ENCODE assay signal across 1 cellular context in genomic region chr10:27155073-27155754, GRCh38.
TF ChIP-seq lines count a peak whose summit lies in the region.

Gene MASTL, plus strand, starts transcription at chr10:27155352. Its CDS starts 75 bp downstream, at chr10:27155427.

TF ChIP-seq in GM12878, 131 proteins besides CTCF, POLR2A, EP300 and RAD21 (continued from another document and continues in another):
- TF ChIP-seq MYC (IDR thresholded peaks at IDR 0.05; ENCODE audit: insufficient read depth, insufficient read length, insufficient replicate concordance, low read length, severe bottlenecking) (no peak), USF2 (IDR thresholded peaks at IDR 0.05; ENCODE audit: borderline replicate concordance, low read depth, low read length) (no peak), CBX5 (IDR thresholded peaks at IDR 0.05; ENCODE audit: low read depth) (0 out of 2 replicates have a peak, but pooled peaks have one; percentile 69), SMARCA5 (IDR thresholded peaks at IDR 0.05) (no peak), JUND (IDR thresholded peaks at IDR 0.05; ENCODE audit: low read depth, low read length) (peak; percentile 56; the same call in 1 of the 2 replicates), LARP7 (IDR thresholded peaks at IDR 0.05) (peak; percentile 40), NFIC (IDR thresholded peaks at IDR 0.05; ENCODE audit: low read depth, low read length) (no peak), GATAD2B (conservative IDR thresholded peaks at IDR 0.05; ENCODE audit: low read depth) (0 out of 2 replicates have a peak, but pooled peaks have one; percentile 65), SRF (IDR thresholded peaks at IDR 0.05; ENCODE audit: low read depth in 2 of 2, low read length in 2 of 2) (no peak), USF1 (IDR thresholded peaks at IDR 0.05; ENCODE audit: borderline replicate concordance, extremely low read length, insufficient read depth, low read depth, low read length) (no peak), TAF1 (IDR thresholded peaks at IDR 0.05; ENCODE audit: borderline replicate concordance, low read depth, low read length) (peak; percentile 92), CBX3 (IDR thresholded peaks at IDR 0.05; ENCODE audit: borderline replicate concordance, low read depth) (no peak), PRDM15 (CRISPR knock-in tag; IDR thresholded peaks at IDR 0.05) (no peak), MAX (IDR thresholded peaks at IDR 0.05; ENCODE audit: low read depth, low read length) (no peak; the same call in 1 of the 2 replicates), RCOR1 (conservative IDR thresholded peaks at IDR 0.05; ENCODE audit: low read depth, low read length) (no peak), E4F1 (IDR thresholded peaks at IDR 0.05; ENCODE audit: borderline replicate concordance, partially characterized antibody) (no peak), SPI1 (IDR thresholded peaks at IDR 0.05; ENCODE audit: borderline replicate concordance, insufficient read depth, low read depth, low read length) (no peak), SP1 (IDR thresholded peaks at IDR 0.05; ENCODE audit: low read depth, low read length) (peak; percentile 83), KDM1A (IDR thresholded peaks at IDR 0.05; ENCODE audit: borderline replicate concordance) (no peak), IKZF2 (IDR thresholded peaks at IDR 0.05) (0 out of 4 replicates have a peak, but pooled peaks of 1 of the 2 experiments have one; percentile 22), EGR1 (IDR thresholded peaks at IDR 0.05; ENCODE audit: borderline replicate concordance in 1 of 2, low read depth in 2 of 2, low read length in 2 of 2) (peak; percentile 87 to 96), NR2C2 (IDR thresholded peaks at IDR 0.05; ENCODE audit: borderline replicate concordance, control insufficient read depth, insufficient read length, low read depth) (no peak), NKRF (conservative IDR thresholded peaks at IDR 0.05) (peak; percentile 94), MEF2A (IDR thresholded peaks at IDR 0.05; ENCODE audit: insufficient read depth, low read depth, low read length) (no peak), BHLHE40 (IDR thresholded peaks at IDR 0.05; ENCODE audit: borderline replicate concordance in 1 of 2, low read depth in 2 of 2, low read length in 1 of 2) (peak; percentile 5 to 49; a peak in 3 of 4 replicates), FOS (IDR thresholded peaks at IDR 0.05; ENCODE audit: borderline replicate concordance, extremely low read depth, insufficient read length) (no peak), SUPT20H (IDR thresholded peaks at IDR 0.05; ENCODE audit: borderline replicate concordance, control insufficient read depth, low read depth, low read length) (no peak), EED (IDR thresholded peaks at IDR 0.05; ENCODE audit: low read depth) (no peak), SIN3A (IDR thresholded peaks at IDR 0.05; ENCODE audit: low read depth, low read length) (peak; percentile 84), NR2F1 (conservative IDR thresholded peaks at IDR 0.05) (0 out of 2 replicates have a peak, but pooled peaks have one; percentile 30), ZNF622 (IDR thresholded peaks at IDR 0.05) (no peak), ESRRA (IDR thresholded peaks at IDR 0.05; ENCODE audit: low read length) (no peak), RUNX3 (IDR thresholded peaks at IDR 0.05; ENCODE audit: low read length) (peak; percentile 74)
- TF ChIP-seq, protein P1, sequence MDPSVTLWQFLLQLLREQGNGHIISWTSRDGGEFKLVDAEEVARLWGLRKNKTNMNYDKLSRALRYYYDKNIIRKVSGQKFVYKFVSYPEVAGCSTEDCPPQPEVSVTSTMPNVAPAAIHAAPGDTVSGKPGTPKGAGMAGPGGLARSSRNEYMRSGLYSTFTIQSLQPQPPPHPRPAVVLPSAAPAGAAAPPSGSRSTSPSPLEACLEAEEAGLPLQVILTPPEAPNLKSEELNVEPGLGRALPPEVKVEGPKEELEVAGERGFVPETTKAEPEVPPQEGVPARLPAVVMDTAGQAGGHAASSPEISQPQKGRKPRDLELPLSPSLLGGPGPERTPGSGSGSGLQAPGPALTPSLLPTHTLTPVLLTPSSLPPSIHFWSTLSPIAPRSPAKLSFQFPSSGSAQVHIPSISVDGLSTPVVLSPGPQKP (IDR thresholded peaks at IDR 0.05; ENCODE audit: low read depth, low read length), result no peak
- TF ChIP-seq, protein P2, sequence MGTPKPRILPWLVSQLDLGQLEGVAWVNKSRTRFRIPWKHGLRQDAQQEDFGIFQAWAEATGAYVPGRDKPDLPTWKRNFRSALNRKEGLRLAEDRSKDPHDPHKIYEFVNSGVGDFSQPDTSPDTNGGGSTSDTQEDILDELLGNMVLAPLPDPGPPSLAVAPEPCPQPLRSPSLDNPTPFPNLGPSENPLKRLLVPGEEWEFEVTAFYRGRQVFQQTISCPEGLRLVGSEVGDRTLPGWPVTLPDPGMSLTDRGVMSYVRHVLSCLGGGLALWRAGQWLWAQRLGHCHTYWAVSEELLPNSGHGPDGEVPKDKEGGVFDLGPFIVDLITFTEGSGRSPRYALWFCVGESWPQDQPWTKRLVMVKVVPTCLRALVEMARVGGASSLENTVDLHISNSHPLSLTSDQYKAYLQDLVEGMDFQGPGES (IDR thresholded peaks at IDR 0.05), result no peak
- TF ChIP-seq, protein P3, sequence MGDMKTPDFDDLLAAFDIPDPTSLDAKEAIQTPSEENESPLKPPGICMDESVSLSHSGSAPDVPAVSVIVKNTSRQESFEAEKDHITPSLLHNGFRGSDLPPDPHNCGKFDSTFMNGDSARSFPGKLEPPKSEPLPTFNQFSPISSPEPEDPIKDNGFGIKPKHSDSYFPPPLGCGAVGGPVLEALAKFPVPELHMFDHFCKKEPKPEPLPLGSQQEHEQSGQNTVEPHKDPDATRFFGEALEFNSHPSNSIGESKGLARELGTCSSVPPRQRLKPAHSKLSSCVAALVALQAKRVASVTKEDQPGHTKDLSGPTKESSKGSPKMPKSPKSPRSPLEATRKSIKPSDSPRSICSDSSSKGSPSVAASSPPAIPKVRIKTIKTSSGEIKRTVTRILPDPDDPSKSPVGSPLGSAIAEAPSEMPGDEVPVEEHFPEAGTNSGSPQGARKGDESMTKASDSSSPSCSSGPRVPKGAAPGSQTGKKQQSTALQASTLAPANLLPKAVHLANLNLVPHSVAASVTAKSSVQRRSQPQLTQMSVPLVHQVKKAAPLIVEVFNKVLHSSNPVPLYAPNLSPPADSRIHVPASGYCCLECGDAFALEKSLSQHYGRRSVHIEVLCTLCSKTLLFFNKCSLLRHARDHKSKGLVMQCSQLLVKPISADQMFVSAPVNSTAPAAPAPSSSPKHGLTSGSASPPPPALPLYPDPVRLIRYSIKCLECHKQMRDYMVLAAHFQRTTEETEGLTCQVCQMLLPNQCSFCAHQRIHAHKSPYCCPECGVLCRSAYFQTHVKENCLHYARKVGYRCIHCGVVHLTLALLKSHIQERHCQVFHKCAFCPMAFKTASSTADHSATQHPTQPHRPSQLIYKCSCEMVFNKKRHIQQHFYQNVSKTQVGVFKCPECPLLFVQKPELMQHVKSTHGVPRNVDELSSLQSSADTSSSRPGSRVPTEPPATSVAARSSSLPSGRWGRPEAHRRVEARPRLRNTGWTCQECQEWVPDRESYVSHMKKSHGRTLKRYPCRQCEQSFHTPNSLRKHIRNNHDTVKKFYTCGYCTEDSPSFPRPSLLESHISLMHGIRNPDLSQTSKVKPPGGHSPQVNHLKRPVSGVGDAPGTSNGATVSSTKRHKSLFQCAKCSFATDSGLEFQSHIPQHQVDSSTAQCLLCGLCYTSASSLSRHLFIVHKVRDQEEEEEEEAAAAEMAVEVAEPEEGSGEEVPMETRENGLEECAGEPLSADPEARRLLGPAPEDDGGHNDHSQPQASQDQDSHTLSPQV (IDR thresholded peaks at IDR 0.05), result no peak
- TF ChIP-seq, protein P4, sequence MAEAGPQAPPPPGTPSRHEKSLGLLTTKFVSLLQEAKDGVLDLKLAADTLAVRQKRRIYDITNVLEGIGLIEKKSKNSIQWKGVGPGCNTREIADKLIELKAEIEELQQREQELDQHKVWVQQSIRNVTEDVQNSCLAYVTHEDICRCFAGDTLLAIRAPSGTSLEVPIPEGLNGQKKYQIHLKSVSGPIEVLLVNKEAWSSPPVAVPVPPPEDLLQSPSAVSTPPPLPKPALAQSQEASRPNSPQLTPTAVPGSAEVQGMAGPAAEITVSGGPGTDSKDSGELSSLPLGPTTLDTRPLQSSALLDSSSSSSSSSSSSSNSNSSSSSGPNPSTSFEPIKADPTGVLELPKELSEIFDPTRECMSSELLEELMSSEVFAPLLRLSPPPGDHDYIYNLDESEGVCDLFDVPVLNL (IDR thresholded peaks at IDR 0.05; ENCODE audit: low read depth, low read length), result peak; percentile 97
